Comparison of ENCODE assay signal across 21 cellular contexts in the genomic region with DNA sequence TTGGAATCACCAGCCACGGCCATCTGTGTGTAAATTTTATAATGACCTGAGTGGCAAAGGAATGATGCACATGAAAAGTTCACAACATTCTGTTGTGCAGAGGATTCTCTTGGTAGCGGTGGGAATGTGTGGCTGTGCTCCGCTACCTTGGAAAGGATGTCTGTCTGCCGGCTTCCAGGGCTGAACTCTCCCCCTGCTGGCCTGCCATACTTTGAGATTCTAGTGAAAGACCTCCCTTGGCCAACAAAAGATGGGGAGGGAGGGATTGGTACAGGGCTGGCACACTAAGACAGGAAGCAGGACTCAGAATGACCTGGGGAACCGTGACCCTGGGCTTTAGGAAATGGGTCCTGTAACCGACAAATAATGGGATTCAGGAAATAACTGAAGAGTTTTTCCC.
DNase-seq lines count a peak whose midpoint lies in the region; FAIRE-seq and TF ChIP-seq lines count a peak whose summit lies in the region.
"Had no signal": no experiment of that assay in that cellular context is flagged by ENCODE, and none has a peak within 500 bp of the region (broad histone marks: within the 10 kb centered on the region; RNA-seq: fewer than 3 reads in every experiment).

No MANE protein-coding gene starts in this region.

- H3K4me2 ChIP-seq in H9 (ENCODE audit: insufficient read depth, insufficient read length, low read length) (no peak overlapping the region), H1 (ENCODE audit: insufficient read depth in 1 of 2, low read depth in 2 of 2, low read length in 2 of 2) (no peak overlapping the region), neural progenitor cell (no peak overlapping the region)

- H4K8ac ChIP-seq in H9 (replicated peaks; ENCODE audit: insufficient read length, low read depth, low read length) (no peak overlapping the region), H1 (ENCODE audit: extremely low read depth, insufficient read depth, low read length) (no peak overlapping the region)

- H3K4ac ChIP-seq in H9 (ENCODE audit: low read depth, low read length) (no peak overlapping the region), H1 (replicated peaks; ENCODE audit: insufficient read length, low read depth, low read length) (no peak overlapping the region)

- H3K18ac ChIP-seq in H9 (ENCODE audit: insufficient read length, low read depth, low read length) (no peak overlapping the region), H1 (ENCODE audit: extremely low read depth, low read length) (no peak overlapping the region)

- H3K36me3 Mint-ChIP-seq in H9 (ENCODE audit: insufficient read depth in 1 of 3, low read depth in 3 of 3) (peaks cover 0 to 4% (median 0%) of the 10 kb centered on the region in 3 experiments; a peak in 2 of 7 replicates), neural progenitor cell (no peaks in the 10 kb centered on the region)
- H3K36me3 Mint-ChIP-seq: IgD-negative memory B cell had no signal

- no peak overlapping the region for H2BK5ac ChIP-seq in H9 (ENCODE audit: insufficient read length, low read length)
- H2BK5ac ChIP-seq in H1 (ENCODE audit: low read depth, low read length), result no peak overlapping the region

- POLR2A ChIA-PET in H1 (lab: Charles Lee; ENCODE audit: partially characterized antibody), result no interaction called here

- H3K9me3 ChIP-seq in H9 (ENCODE audit: control insufficient read depth, low read depth, low read length) (no peaks in the 10 kb centered on the region), H1 (ENCODE audit: insufficient read depth in 2 of 2, low read depth in 1 of 2, low read length in 1 of 2) (no peaks in the 10 kb centered on the region), neural progenitor cell (ENCODE audit: low read depth) (no peaks in the 10 kb centered on the region), stomach (peaks cover 0 to 17% (median 11%) of the 10 kb centered on the region in 4 donors)

- intact Hi-C loops in stomach (cut with DNase I; ENCODE audit: low total_unique reads), result no loop called here

- H3K27ac ChIP-seq in H9 (ENCODE audit: insufficient read length, low read depth, low read length) (no peak overlapping the region), H1 (ENCODE audit: low read depth, low read length) (no peak overlapping the region), neural progenitor cell (no peak overlapping the region), stomach (no peak overlapping the region)
- H3K27ac ChIP-seq: C4-2B had no signal

- H4K20me1 ChIP-seq in H9 (ENCODE audit: control insufficient read depth, insufficient read depth, insufficient read length), result no peaks in the 10 kb centered on the region
- H4K20me1 ChIP-seq in H1 (replicated peaks in 1 of 2; ENCODE audit: control insufficient read depth in 1 of 2, insufficient read depth in 2 of 2, low read length in 2 of 2), result no peaks in the 10 kb centered on the region
- no peaks in the 10 kb centered on the region for H4K20me1 ChIP-seq in neural progenitor cell (ENCODE audit: low read depth)

- H3K27ac Mint-ChIP-seq in H9 (no peak overlapping the region), neural progenitor cell (no peak overlapping the region)
- H3K27ac Mint-ChIP-seq: CD4-positive, alpha-beta T cell; IgD-negative memory B cell had no signal

- DNase-seq in H9, result peak; percentile 36
- no peak for DNase-seq in H1 (ENCODE audit: low read depth in 1 of 2, low spot score in 2 of 2)
- peak; percentile 33 for DNase-seq in iPS-NIHi7 (ENCODE audit: extremely low spot score)
- peak; percentile 38 for DNase-seq in neural progenitor cell (ENCODE audit: low spot score)
- no peak for DNase-seq in ACHN
- no peak for DNase-seq in stomach
- no peak for DNase-seq in activated gamma-delta T cell treated with Interleukin-2 at 50 U/mL for 16 hours
- DNase-seq in NCI-H510A treated with DMSO at 0.1 percent for 48 hours (lab: John Stamatoyannopoulos, UW), result no peak
- DNase-seq: AML-193; Caco-2; CD4-positive, alpha-beta T cell; DMS153; DMS79; GF-D8; GOT3; HCEC 1CT; KBM-7 had no signal

- no peak overlapping the region for H2BK15ac ChIP-seq in H9 (ENCODE audit: low read depth, low read length)
- H2BK15ac ChIP-seq in H1 (ENCODE audit: low read length), result no peak overlapping the region

- peak; percentile 36; the same call in 2 of the 3 replicates for TF ChIP-seq CTCF in H9 (conservative IDR thresholded peaks at IDR 0.05)
- TF ChIP-seq CTCF in H1 (IDR thresholded peaks at IDR 0.05; ENCODE audit: control extremely low read depth in 1 of 3, insufficient read depth in 1 of 3, low read depth in 1 of 3, low read length in 3 of 3), result peak in 1 of 3 experiments; percentile 34; a peak in 1 of 4 replicates
- peak; percentile 20 for TF ChIP-seq CTCF in neural progenitor cell (IDR thresholded peaks at IDR 0.05)
- no peak for TF ChIP-seq CTCF in stomach (IDR thresholded peaks at IDR 0.05)

- in situ Hi-C loops in ACHN (cut with HindIII; ENCODE audit: low pct_ligation_motif_present, low pct_unique_long_range_greater_than_20kb, low sequenced_read_pairs), result no loop called here

- no peaks in the 10 kb centered on the region for H3K79me2 ChIP-seq in H9 (ENCODE audit: insufficient read depth, low read length)
- H3K79me2 ChIP-seq in H1 (ENCODE audit: control insufficient read depth in 1 of 2, insufficient read depth in 2 of 2, low read length in 2 of 2), result no peaks in the 10 kb centered on the region
- no peaks in the 10 kb centered on the region for H3K79me2 ChIP-seq in neural progenitor cell (ENCODE audit: low read depth)

- H4K91ac ChIP-seq in H9 (ENCODE audit: insufficient read length, low read depth, low read length) (no peak overlapping the region), H1 (replicated peaks; ENCODE audit: insufficient read length, low read length) (no peak overlapping the region)

- H3K4me3 Mint-ChIP-seq in H9, result no peak overlapping the region
- no peak overlapping the region for H3K4me3 Mint-ChIP-seq in neural progenitor cell
- H3K4me3 Mint-ChIP-seq: CD4-positive, alpha-beta T cell; IgD-negative memory B cell had no signal

- no peak overlapping the region; a peak in 1 of 8 replicates for H3K4me3 ChIP-seq in H1 (ENCODE audit: extremely low read depth in 1 of 4, insufficient read depth in 2 of 4, low read depth in 3 of 4, low read length in 4 of 4)
- no peak overlapping the region for H3K4me3 ChIP-seq in neural progenitor cell
- H3K4me3 ChIP-seq in stomach, result no peak overlapping the region

- H3T11ph ChIP-seq in H9 (ENCODE audit: low read length), result no peak overlapping the region

- peaks cover 2 to 7% of the 10 kb centered on the region in 2 experiments; a peak in 2 of 5 replicates for H3K9me3 Mint-ChIP-seq in H9
- peaks cover 15% of the 10 kb centered on the region for H3K9me3 Mint-ChIP-seq in neural progenitor cell

- H4K5ac ChIP-seq in H9 (ENCODE audit: insufficient read length, low read depth, low read length) (no peak overlapping the region), H1 (ENCODE audit: insufficient read length, low read depth, low read length) (no peak overlapping the region)

- H3K23me2 ChIP-seq in H9 (ENCODE audit: insufficient read length, low read depth, low read length, poor library complexity, severe bottlenecking) (no peaks in the 10 kb centered on the region), H1 (ENCODE audit: low read depth, low read length) (no peaks in the 10 kb centered on the region; the same call in 1 of the 2 replicates)

- H3K79me1 ChIP-seq in H9 (ENCODE audit: insufficient read depth, low read depth, low read length, poor library complexity, severe bottlenecking) (no peaks in the 10 kb centered on the region), H1 (ENCODE audit: low read depth, low read length) (no peaks in the 10 kb centered on the region)

- no peaks in the 10 kb centered on the region for H3F3A ChIP-seq in neural progenitor cell (ENCODE audit: low read depth)

- no peak for FAIRE-seq in H1 (lab: Jason Lieb, UNC)
- FAIRE-seq: A204.1, HepG2 had no signal

- H3K23ac ChIP-seq in H9 (ENCODE audit: insufficient read length, low read depth, low read length) (no peak overlapping the region), H1 (ENCODE audit: insufficient read length) (no peak overlapping the region)

- no peak for TF ChIP-seq POLR2A in H1 (IDR thresholded peaks at IDR 0.05; ENCODE audit: control extremely low read depth in 1 of 2, low read depth in 2 of 2, low read length in 2 of 2)
- TF ChIP-seq POLR2A in stomach (IDR thresholded peaks at IDR 0.05), result no peak

- H2BK120ac ChIP-seq in H9 (ENCODE audit: low read depth, low read length, poor library complexity, severe bottlenecking) (no peak overlapping the region), H1 (replicated peaks; ENCODE audit: low read depth, low read length) (no peak overlapping the region)

- H3K27me3 ChIP-seq in H9 (ENCODE audit: insufficient read depth, low read length) (no peaks in the 10 kb centered on the region), H1 (replicated peaks in 1 of 4; ENCODE audit: control insufficient read depth in 3 of 4, extremely low read depth in 1 of 4, insufficient read depth in 3 of 4, low read length in 3 of 4) (no peaks in the 10 kb centered on the region), neural progenitor cell (no peaks in the 10 kb centered on the region), stomach (no peaks in the 10 kb centered on the region)

- H3K9ac ChIP-seq in H9 (ENCODE audit: extremely low read depth, insufficient read length, low read length) (no peak overlapping the region), H1 (replicated peaks in 1 of 4; ENCODE audit: extremely low read depth in 1 of 4, low read depth in 3 of 4, low read length in 3 of 4) (no peak overlapping the region), neural progenitor cell (no peak overlapping the region)

- no peak overlapping the region for H3K56ac ChIP-seq in H9 (ENCODE audit: insufficient read length, low read depth, low read length)
- no peak overlapping the region for H3K56ac ChIP-seq in H1 (replicated peaks; ENCODE audit: insufficient read length, low read depth, low read length)

- H3K4me1 Mint-ChIP-seq in H9 (peaks cover 0 to 2% of the 10 kb centered on the region in 2 experiments; a peak in 1 of 4 replicates), neural progenitor cell (peaks cover 14% of the 10 kb centered on the region)

- CTCF ChIA-PET in H1 (lab: Charles Lee; ENCODE audit: partially characterized antibody), result interaction anchor here (0.6 to 1.2 kb wide), 3 partner anchors 10 to 56 kb away, joined by 3 read pairs; no protein-coding TSS in a partner anchor

- H3K4me1 ChIP-seq in H9 (ENCODE audit: insufficient read depth, low read length), result no peaks in the 10 kb centered on the region
- no peaks in the 10 kb centered on the region for H3K4me1 ChIP-seq in H1 (replicated peaks in 1 of 4; ENCODE audit: control insufficient read depth in 3 of 4, insufficient read depth in 4 of 4, low read length in 3 of 4)
- peaks cover 7% of the 10 kb centered on the region for H3K4me1 ChIP-seq in neural progenitor cell
- no peaks in the 10 kb centered on the region for H3K4me1 ChIP-seq in stomach
- H3K4me1 ChIP-seq: Caco-2 had no signal

- peak; percentile 12 to 25; a peak in 2 of 4 replicates for TF ChIP-seq RAD21 in H1 (IDR thresholded peaks at IDR 0.05 in 1 of 2, conservative IDR thresholded peaks at IDR 0.05 in 1 of 2; ENCODE audit: low read depth in 2 of 2, low read length in 2 of 2)

- H2BK20ac ChIP-seq in H9 (ENCODE audit: low read depth, low read length, poor library complexity, severe bottlenecking) (no peak overlapping the region), H1 (ENCODE audit: low read length) (no peak overlapping the region)

- H3K14ac ChIP-seq in H9 (ENCODE audit: insufficient read depth, low read length) (no peak overlapping the region), H1 (ENCODE audit: insufficient read length) (no peak overlapping the region)

- H3K36me3 ChIP-seq in H1 (ENCODE audit: control insufficient read depth in 2 of 4, insufficient read depth in 4 of 4, low read length in 3 of 4) (no peaks in the 10 kb centered on the region), neural progenitor cell (no peaks in the 10 kb centered on the region), stomach (no peaks in the 10 kb centered on the region)

- no CpG with 5 or more reads among the region's 6 CpGs for WGBS in H9 (ENCODE audit: extremely low coverage, insufficient read length, low lambda C conversion rate)
- 88% methylated on average over 6 of the region's 6 CpGs; no CpG with 5 or more reads in 1 of the 2 experiments for WGBS in H1 (ENCODE audit: extremely low coverage in 1 of 2, insufficient coverage in 1 of 2, insufficient read length in 1 of 2, insufficient replicate concordance in 2 of 2, low coverage in 1 of 2, low lambda C conversion rate in 2 of 2, missing lambda C conversion rate in 1 of 2), 2 experiments
- WGBS in stomach, 5 donors, result 74 to 84% (median 82%) methylated on average over 6 of the region's 6 CpGs

- H2BK12ac ChIP-seq in H9 (ENCODE audit: insufficient read length, low read depth, low read length) (no peak overlapping the region), H1 (ENCODE audit: low read depth, low read length) (no peak overlapping the region)

- H2AK5ac ChIP-seq in H9 (ENCODE audit: insufficient read length, low read length) (no peak overlapping the region), H1 (ENCODE audit: low read depth, low read length) (no peak overlapping the region)

- H3K27me3 Mint-ChIP-seq in H9 (ENCODE audit: low read depth) (no peaks in the 10 kb centered on the region), neural progenitor cell (ENCODE audit: insufficient read depth, low read depth) (peaks cover 2% of the 10 kb centered on the region)
- H3K27me3 Mint-ChIP-seq: CD4-positive, alpha-beta T cell had no signal

- H2AFZ ChIP-seq in H9 (ENCODE audit: low read length) (no peak overlapping the region), H1 (ENCODE audit: low read length) (no peak overlapping the region), neural progenitor cell (replicated peaks) (no peak overlapping the region)

- TF ChIP-seq EP300 in H1 (IDR thresholded peaks at IDR 0.05; ENCODE audit: borderline replicate concordance in 1 of 2, low read depth in 2 of 2, low read length in 2 of 2) (no peak), stomach (IDR thresholded peaks at IDR 0.05) (no peak)

Comparison
In these comparisons a context has a peak if more than half of its experiments do, and no peak if none do; other contexts are left out.
1. DNase-seq: peak in H9 (single experiment), iPS-NIHi7 (single experiment) and neural progenitor cell (single experiment); none in H1 (0 of 2), ACHN (single experiment), stomach (single experiment), activated gamma-delta T cell treated with Interleukin-2 at 50 U/mL for 16 hours (single experiment) and NCI-H510A treated with DMSO at 0.1 percent for 48 hours (single experiment).
2. CTCF ChIP-seq: peak in H9 (single experiment) and neural progenitor cell (single experiment); none in stomach (0 of 7).